1 cellular context compared by ENCODE assay signal in genomic region chr10:103197177-103197576, GRCh38.
TF ChIP-seq lines count a peak whose summit lies in the region.

No MANE protein-coding gene starts in this region.

TF ChIP-seq in K562, 482 proteins besides CTCF, POLR2A, EP300 and RAD21 (continued from another document and continues in another):
- TF ChIP-seq ATF6 (CRISPR knock-in tag; IDR thresholded peaks at IDR 0.05), result no peak
- TF ChIP-seq RFX7 (CRISPR knock-in tag; IDR thresholded peaks at IDR 0.05), result no peak
- TF ChIP-seq ZBTB5 (IDR thresholded peaks at IDR 0.05), result no peak
- no peak for TF ChIP-seq CHD7 (IDR thresholded peaks at IDR 0.05; ENCODE audit: low read depth, low read length)
- TF ChIP-seq MTA2 (IDR thresholded peaks at IDR 0.05; ENCODE audit: low read depth), result peak; percentile 44; the same call in 1 of the 2 replicates
- TF ChIP-seq EZH2 (IDR thresholded peaks at IDR 0.05; ENCODE audit: borderline replicate concordance, low read depth, low read length), result no peak
- no peak for TF ChIP-seq SMARCA5 (IDR thresholded peaks at IDR 0.05)
- peak; percentile 41 for TF ChIP-seq POLR2B (IDR thresholded peaks at IDR 0.05; ENCODE audit: low read depth, partially characterized antibody)
- no peak for TF ChIP-seq NFRKB (IDR thresholded peaks at IDR 0.05; ENCODE audit: low read depth)
- TF ChIP-seq PHF21A (IDR thresholded peaks at IDR 0.05; ENCODE audit: borderline replicate concordance, low read depth), result no peak
- TF ChIP-seq ZNF12 (CRISPR knock-in tag; IDR thresholded peaks at IDR 0.05), result no peak
- no peak for TF ChIP-seq OTX1 (CRISPR knock-in tag; IDR thresholded peaks at IDR 0.05)
- TF ChIP-seq MTF1 (CRISPR knock-in tag; IDR thresholded peaks at IDR 0.05; ENCODE audit: borderline replicate concordance), result no peak
- no peak; the same call in 1 of the 2 replicates for TF ChIP-seq TAF7 (tag; IDR thresholded peaks at IDR 0.05)
- TF ChIP-seq POLR2H (tag; IDR thresholded peaks at IDR 0.05; ENCODE audit: low read depth), result peak; percentile 70; the same call in 1 of the 2 replicates
- peak; percentile 38 for TF ChIP-seq FOS (IDR thresholded peaks at IDR 0.05; ENCODE audit: extremely low read depth, insufficient read length)
- no peak for TF ChIP-seq HMG20B (CRISPR knock-in tag; IDR thresholded peaks at IDR 0.05)
- no peak for TF ChIP-seq SLC30A9 (CRISPR knock-in tag; IDR thresholded peaks at IDR 0.05)
- peak in 1 of 2 experiments; percentile 77; a peak in 2 of 4 replicates for TF ChIP-seq RCOR1 (IDR thresholded peaks at IDR 0.05; ENCODE audit: borderline replicate concordance in 1 of 2, low read depth in 2 of 2, low read length in 2 of 2)
- TF ChIP-seq ZBTB11 (CRISPR knock-in tag; IDR thresholded peaks at IDR 0.05), result 0 out of 6 replicates have a peak, but pooled peaks of 1 of the 3 experiments have one; percentile 19
- peak; percentile 46 for TF ChIP-seq TBP (optimal IDR thresholded peaks at IDR 0.05; ENCODE audit: low read depth, low read length)
- peak; percentile 93 for TF ChIP-seq SMARCA4 (IDR thresholded peaks at IDR 0.05)
- TF ChIP-seq GATAD2B (IDR thresholded peaks at IDR 0.05; ENCODE audit: borderline replicate concordance), result no peak
- peak; percentile 66; the same call in 1 of the 2 replicates for TF ChIP-seq RAD51 (IDR thresholded peaks at IDR 0.05; ENCODE audit: borderline replicate concordance, low read depth)
- TF ChIP-seq DACH1 (IDR thresholded peaks at IDR 0.05; ENCODE audit: partially characterized antibody), result peak; percentile 17
- TF ChIP-seq CHD4 (IDR thresholded peaks at IDR 0.05; ENCODE audit: insufficient read depth, insufficient replicate concordance, low read depth, low read length, poor library complexity, severe bottlenecking), result no peak
- TF ChIP-seq CBX2 (IDR thresholded peaks at IDR 0.05; ENCODE audit: insufficient read depth, low read length, poor library complexity, severe bottlenecking), result no peak
- TF ChIP-seq CBFA2T3 (IDR thresholded peaks at IDR 0.05), result peak; percentile 85
- no peak for TF ChIP-seq CREBBP (IDR thresholded peaks at IDR 0.05; ENCODE audit: low read depth, low read length)
- TF ChIP-seq GATA2 (CRISPR knock-in tag; IDR thresholded peaks at IDR 0.05), result no peak
- TF ChIP-seq GATAD2A (IDR thresholded peaks at IDR 0.05), result 0 out of 2 replicates have a peak, but pooled peaks have one; percentile 68
- TF ChIP-seq TEAD4 (IDR thresholded peaks at IDR 0.05; ENCODE audit: low read length), result peak; percentile 71; the same call in 1 of the 2 replicates
- no peak for TF ChIP-seq TEAD4 (CRISPR knock-in tag; IDR thresholded peaks at IDR 0.05; ENCODE audit: borderline replicate concordance)
- TF ChIP-seq L3MBTL2 (IDR thresholded peaks at IDR 0.05), result 0 out of 2 replicates have a peak, but pooled peaks have one; percentile 17
- TF ChIP-seq HBP1 (CRISPR knock-in tag; IDR thresholded peaks at IDR 0.05), result no peak
- TF ChIP-seq ATF7 (IDR thresholded peaks at IDR 0.05), result peak; percentile 56
- TF ChIP-seq TAF15 (IDR thresholded peaks at IDR 0.05; ENCODE audit: low read depth, low read length), result no peak
- TF ChIP-seq ILF3 (IDR thresholded peaks at IDR 0.05; ENCODE audit: borderline replicate concordance), result no peak
- TF ChIP-seq NR2C1 (IDR thresholded peaks at IDR 0.05), result no peak
- TF ChIP-seq NR2C1 (tag; IDR thresholded peaks at IDR 0.05), result peak; percentile 54
- TF ChIP-seq HMBOX1 (IDR thresholded peaks at IDR 0.05), result no peak
- no peak for TF ChIP-seq CREB1 (IDR thresholded peaks at IDR 0.05)
- TF ChIP-seq CREB1 (CRISPR knock-in tag; IDR thresholded peaks at IDR 0.05), result no peak
- TF ChIP-seq POLR2AphosphoS5 (IDR thresholded peaks at IDR 0.05; ENCODE audit: control insufficient read depth, insufficient read depth, low read depth, low read length), result peak; percentile 39; the same call in 1 of the 2 replicates
- no peak for TF ChIP-seq ZNF324 (CRISPR knock-in tag; IDR thresholded peaks at IDR 0.05)
- no peak for TF ChIP-seq WHSC1 (IDR thresholded peaks at IDR 0.05; ENCODE audit: low read length)
